In genomic region chr20:3452690-3453089, GRCh38 we compare ENCODE assay signal across 2 cellular contexts.
TF ChIP-seq lines count a peak whose summit lies in the region.

No MANE protein-coding gene starts in this region.

TF ChIP-seq in GM23338, 12 proteins besides CTCF, POLR2A, EP300 and RAD21:
- TF ChIP-seq REST (IDR thresholded peaks at IDR 0.05; ENCODE audit: unreplicated experiment) (no peak), EZH2phosphoT487 (IDR thresholded peaks at IDR 0.05; ENCODE audit: unreplicated experiment) (no peak), POLR2AphosphoS5 (IDR thresholded peaks at IDR 0.05; ENCODE audit: low read depth) (no peak), CREB1 (CRISPR knock-in tag; IDR thresholded peaks at IDR 0.05; ENCODE audit: low read depth) (no peak), ETS1 (IDR thresholded peaks at IDR 0.05) (no peak), EZH2 (IDR thresholded peaks at IDR 0.05; ENCODE audit: low read depth, unreplicated experiment) (no peak), NANOG (IDR thresholded peaks at IDR 0.05; ENCODE audit: borderline replicate concordance) (no peak), JUNB (IDR thresholded peaks at IDR 0.05; ENCODE audit: unreplicated experiment) (no peak), ZNF462 (CRISPR knock-in tag; IDR thresholded peaks at IDR 0.05) (no peak), ZNF331 (CRISPR knock-in tag; IDR thresholded peaks at IDR 0.05; ENCODE audit: low read depth) (no peak), STAT1 (IDR thresholded peaks at IDR 0.05; ENCODE audit: unreplicated experiment) (no peak), ZNF114 (CRISPR knock-in tag; IDR thresholded peaks at IDR 0.05) (no peak)

TF ChIP-seq in GM12878, 131 proteins besides CTCF, POLR2A, EP300 and RAD21:
- TF ChIP-seq MTA2 (IDR thresholded peaks at IDR 0.05; ENCODE audit: low read depth) (peak; percentile 53; the same call in 1 of the 2 replicates), PML (IDR thresholded peaks at IDR 0.05; ENCODE audit: low read length) (no peak), ZNF24 (IDR thresholded peaks at IDR 0.05) (no peak), RUNX3 (IDR thresholded peaks at IDR 0.05; ENCODE audit: low read length) (peak; percentile 42; the same call in 1 of the 2 replicates), IKZF2 (IDR thresholded peaks at IDR 0.05) (peak; percentile 68 to 73; a peak in 3 of 4 replicates), BACH1 (IDR thresholded peaks at IDR 0.05; ENCODE audit: borderline replicate concordance) (0 out of 2 replicates have a peak, but pooled peaks have one; percentile 17), SPI1 (IDR thresholded peaks at IDR 0.05; ENCODE audit: borderline replicate concordance, insufficient read depth, low read depth, low read length) (peak; percentile 87), BHLHE40 (IDR thresholded peaks at IDR 0.05; ENCODE audit: borderline replicate concordance in 1 of 2, low read depth in 2 of 2, low read length in 1 of 2) (peak; percentile 8 to 45; a peak in 1 of 4 replicates), NR2F1 (conservative IDR thresholded peaks at IDR 0.05) (0 out of 2 replicates have a peak, but pooled peaks have one; percentile 9), YBX1 (IDR thresholded peaks at IDR 0.05) (no peak), EED (IDR thresholded peaks at IDR 0.05; ENCODE audit: low read depth) (0 out of 2 replicates have a peak, but pooled peaks have one; percentile 48)
TF ChIP-seq in GM12878: peak in this region for 8.
